ENCODE assay signal across 27 cellular contexts in genomic region chr20:16018881-16019280, GRCh38.
"Had no signal": no experiment of that assay in that cellular context is flagged by ENCODE, and none has a peak within 500 bp of the region (broad histone marks: within the 10 kb centered on the region; RNA-seq: fewer than 3 reads in every experiment).

No MANE protein-coding gene starts in this region.

- H3K36me3 Mint-ChIP-seq: brain; mesothelial cell of epicardium; natural killer cell treated with Interleukin-12 subunit alpha and Interleukin-12 subunit beta and Interleukin-15 and Interleukin-18, amount 100 ng/mL, for 72 hours had no signal

- H3K27ac Mint-ChIP-seq: activated CD8-positive, alpha-beta T cell treated with anti-CD3 and anti-CD28 coated beads, Interleukin-2, amount 10 ng/mL, durations not matched to agents 7 days and 5 days; activated naive CD4-positive, alpha-beta T cell treated with anti-CD3 and anti-CD28 coated beads, Interleukin-2, amount 50 U/mL, for 24 hours; brain; effector memory CD8-positive, alpha-beta T cell; mesothelial cell of epicardium; natural killer cell treated with Interleukin-12 subunit alpha and Interleukin-12 subunit beta and Interleukin-15 and Interleukin-18, amount 100 ng/mL, for 72 hours; stimulated activated naive CD8-positive, alpha-beta T cell treated with anti-CD3 and anti-CD28 coated beads, Interleukin-15, amount 100 ng/mL, for 72 hours had no signal

- H3K4me1 ChIP-seq: colonic mucosa, left lung, pancreas, psoas muscle, suprapubic skin, tibial nerve had no signal

- H3K4me3 ChIP-seq: colonic mucosa, dorsolateral prefrontal cortex, left lung, lung, pancreas, psoas muscle, skin epidermis, suprapubic skin, tibial nerve had no signal

- H3K27ac ChIP-seq: colonic mucosa, dorsolateral prefrontal cortex, left lung, pancreas, psoas muscle, skin epidermis, suprapubic skin, tibial nerve, WERI-Rb-1 had no signal

- H3K27me3 ChIP-seq: colonic mucosa, left lung, pancreas, suprapubic skin, tibial nerve had no signal

- H3K36me3 ChIP-seq: colonic mucosa, left lung, pancreas, suprapubic skin, tibial nerve, WERI-Rb-1 had no signal

- H3K9me3 Mint-ChIP-seq: activated naive CD4-positive, alpha-beta T cell treated with anti-CD3 and anti-CD28 coated beads, Interleukin-2, amount 50 U/mL, for 24 hours; natural killer cell treated with Interleukin-12 subunit alpha and Interleukin-12 subunit beta and Interleukin-15 and Interleukin-18, amount 100 ng/mL, for 72 hours had no signal

- DNase-seq: activated CD4-positive, alpha-beta T cell treated with anti-CD3 and anti-CD28 coated beads for 1 hour; activated CD4-positive, alpha-beta T cell treated with anti-CD3 and anti-CD28 coated beads, Interleukin-2, amount 50 U/mL, for 1 hour; activated CD8-positive, alpha-beta T cell treated with anti-CD3 and anti-CD28 coated beads, Interleukin-2, amount 10 ng/mL, durations not matched to agents 7 days and 5 days; activated gamma-delta T cell treated with Interleukin-2 at 50 U/mL for 16 hours; aorta; central memory CD4-positive, alpha-beta T cell; colonic mucosa; dorsolateral prefrontal cortex; effector memory CD8-positive, alpha-beta T cell; kidney; left lung; pancreas; psoas muscle; right cardiac atrium; stimulated activated CD4-positive, alpha-beta T cell treated with anti-CD3 and anti-CD28 coated beads, Interleukin-1b, Interleukin-23, amount 100 ng/mL, for 48 hours; stimulated activated naive CD8-positive, alpha-beta T cell treated with anti-CD3 and anti-CD28 coated beads, Interleukin-15, amount 100 ng/mL, for 72 hours; T-helper 1 cell; WERI-Rb-1 had no signal

- H3K4me3 Mint-ChIP-seq: activated CD8-positive, alpha-beta T cell treated with anti-CD3 and anti-CD28 coated beads, Interleukin-2, amount 10 ng/mL, durations not matched to agents 7 days and 5 days; activated naive CD4-positive, alpha-beta T cell treated with anti-CD3 and anti-CD28 coated beads, Interleukin-2, amount 50 U/mL, for 24 hours; brain; effector memory CD8-positive, alpha-beta T cell; mesothelial cell of epicardium; natural killer cell treated with Interleukin-12 subunit alpha and Interleukin-12 subunit beta and Interleukin-15 and Interleukin-18, amount 100 ng/mL, for 72 hours; stimulated activated naive CD8-positive, alpha-beta T cell treated with anti-CD3 and anti-CD28 coated beads, Interleukin-15, amount 100 ng/mL, for 72 hours had no signal

- H3K9me3 ChIP-seq: colonic mucosa, left lung, pancreas, psoas muscle, suprapubic skin, tibial nerve had no signal

- H3K27me3 Mint-ChIP-seq: activated naive CD4-positive, alpha-beta T cell treated with anti-CD3 and anti-CD28 coated beads, Interleukin-2, amount 50 U/mL, for 24 hours; effector memory CD8-positive, alpha-beta T cell; natural killer cell treated with Interleukin-12 subunit alpha and Interleukin-12 subunit beta and Interleukin-15 and Interleukin-18, amount 100 ng/mL, for 72 hours; stimulated activated naive CD8-positive, alpha-beta T cell treated with anti-CD3 and anti-CD28 coated beads, Interleukin-15, amount 100 ng/mL, for 72 hours had no signal

- H3K4me1 Mint-ChIP-seq: activated naive CD4-positive, alpha-beta T cell treated with anti-CD3 and anti-CD28 coated beads, Interleukin-2, amount 50 U/mL, for 24 hours; mesothelial cell of epicardium; stimulated activated naive CD8-positive, alpha-beta T cell treated with anti-CD3 and anti-CD28 coated beads, Interleukin-15, amount 100 ng/mL, for 72 hours had no signal

- ATAC-seq: activated CD8-positive, alpha-beta T cell treated with anti-CD3 and anti-CD28 coated beads, Interleukin-2, amount 10 ng/mL, durations not matched to agents 7 days and 5 days; effector memory CD8-positive, alpha-beta T cell; esophagus mucosa; left lung; natural killer cell treated with Interleukin-12 subunit alpha and Interleukin-12 subunit beta and Interleukin-15 and Interleukin-18, amount 100 ng/mL, for 72 hours; pancreas; psoas muscle; right cardiac atrium; stimulated activated naive CD8-positive, alpha-beta T cell treated with anti-CD3 and anti-CD28 coated beads, Interleukin-15, amount 100 ng/mL, for 72 hours had no signal
